In genomic region chr12:31477669-31478068, GRCh38 we compare ENCODE assay signal across 14 cellular contexts.
DNase-seq lines count a peak whose midpoint lies in the region; ATAC-seq lines count a peak whose summit lies in the region.
"Had no signal": no experiment of that assay in that cellular context is flagged by ENCODE, and none has a peak within 500 bp of the region (broad histone marks: within the 10 kb centered on the region; RNA-seq: fewer than 3 reads in every experiment).

No MANE protein-coding gene starts in this region.

- ATAC-seq in GM18502 (IDR thresholded peaks at IDR 0.05; ENCODE audit: poor library complexity, unreplicated experiment) (peak; percentile 62), GM21381 (IDR thresholded peaks at IDR 0.05; ENCODE audit: unreplicated experiment) (peak; percentile 74), HG03196 (IDR thresholded peaks at IDR 0.05; ENCODE audit: unreplicated experiment) (peak; percentile 79)
- ATAC-seq: stimulated activated naive CD8-positive, alpha-beta T cell treated with anti-CD3 and anti-CD28 coated beads, Interleukin-15, Interleukin-2, amounts not matched to agents 100 U/mL and 50 U/mL, for 24 hours had no signal

- H3K27me3 ChIP-seq in HAP-1 (ENCODE audit: low read depth), result no peaks in the 10 kb centered on the region
- H3K27me3 ChIP-seq: neural progenitor cell, sigmoid colon had no signal

- H3K36me3 ChIP-seq in HAP-1 (replicated peaks), result no peaks in the 10 kb centered on the region
- H3K36me3 ChIP-seq: neural progenitor cell had no signal

- in situ Hi-C loops in HAP-1 (cut with MboI; ENCODE audit: low sequenced_read_pairs), result no loop called here

- H3K4me1 ChIP-seq in HAP-1, result no peaks in the 10 kb centered on the region
- H3K4me1 ChIP-seq: sigmoid colon had no signal

- H3K4me3 ChIP-seq in HAP-1, result no peak overlapping the region
- H3K4me3 ChIP-seq: lung, neural progenitor cell, sigmoid colon had no signal

- DNase-seq in OCI-M1 (lab: John Stamatoyannopoulos, UW), result peak; percentile 59
- DNase-seq in COLO829 (ENCODE audit: low spot score), result no peak
- DNase-seq in HAP-1 (ENCODE audit: low spot score in 2 of 2), result no peak
- no peak for DNase-seq in NCI-H748 (lab: John Stamatoyannopoulos, UW; ENCODE audit: unreplicated experiment)
- no peak for DNase-seq in cortex of kidney (lab: John Stamatoyannopoulos, UW)
- DNase-seq: activated CD4-positive, alpha-beta T cell treated with anti-CD3 and anti-CD28 coated beads, Interleukin-2, amount 10 ng/mL, durations not matched to agents 7 days and 5 days; AML-193; sigmoid colon; stimulated activated naive CD8-positive, alpha-beta T cell treated with anti-CD3 and anti-CD28 coated beads, Interleukin-15, Interleukin-2, amounts not matched to agents 100 U/mL and 50 U/mL, for 24 hours had no signal

- no peaks in the 10 kb centered on the region for H3K9me3 ChIP-seq in HAP-1
- H3K9me3 ChIP-seq: sigmoid colon had no signal
